ENCODE assay signal across 26 cellular contexts in the genomic region with DNA sequence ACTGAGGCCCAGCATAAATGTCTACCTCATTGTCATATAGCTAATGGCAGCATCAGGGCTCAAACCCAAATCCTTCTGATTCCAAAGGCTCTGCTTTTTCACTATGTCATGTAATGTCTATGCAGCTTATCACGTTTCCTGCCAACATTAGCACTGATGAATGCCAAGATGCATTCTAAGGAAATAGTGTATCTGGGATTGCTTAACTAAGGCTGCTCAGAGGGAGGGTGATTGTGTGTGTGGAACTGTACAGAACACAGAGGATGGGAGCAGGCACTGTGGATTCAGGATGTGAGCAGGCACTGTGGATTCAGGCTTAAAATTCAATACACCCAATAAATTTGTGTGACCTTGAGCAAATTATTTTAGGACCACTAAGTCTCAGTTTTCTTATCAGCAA.
"Had no signal": no experiment of that assay in that cellular context is flagged by ENCODE, and none has a peak within 500 bp of the region (broad histone marks: within the 10 kb centered on the region; RNA-seq: fewer than 3 reads in every experiment).

No MANE protein-coding gene starts in this region.

- H3K9me3 ChIP-seq: colonic mucosa, gastrocnemius medialis, lower lobe of right lung, ovary, right lobe of liver, suprapubic skin, transverse colon, upper lobe of right lung, uterus had no signal

- H3K4me3 Mint-ChIP-seq: dendritic cell treated with granulocyte-macrophage colony-stimulating factor and Interleukin-4, amounts not matched to agents 40 ng/mL and 50 ng/mL, for 4 days; endodermal cell; natural killer cell; stimulated activated naive B cell treated with anti-CD40 and anti-IgM and Interleukin-4, amounts not matched to agents 10 μg/mL and 1 μg/mL and 100 μg/mL, for 72 hours; stimulated activated naive CD8-positive, alpha-beta T cell treated with anti-CD3 and anti-CD28 coated beads, Interleukin-15, Interleukin-2, amounts not matched to agents 100 ng/mL and 50 ng/mL, for 24 hours had no signal

- H3K4me3 ChIP-seq: colonic mucosa, gastrocnemius medialis, lower lobe of right lung, ovary, right lobe of liver, suprapubic skin, transverse colon, upper lobe of right lung, uterus had no signal

- H3K9me3 Mint-ChIP-seq: endodermal cell had no signal

- H3K36me3 ChIP-seq: colonic mucosa, gastrocnemius medialis, lower lobe of right lung, ovary, right lobe of liver, suprapubic skin, transverse colon, upper lobe of right lung, uterus had no signal

- H3K4me1 Mint-ChIP-seq: endodermal cell; natural killer cell; stimulated activated naive B cell treated with anti-CD40 and anti-IgM and Interleukin-4, amounts not matched to agents 10 μg/mL and 1 μg/mL and 100 μg/mL, for 72 hours had no signal

- H3K27me3 ChIP-seq: colonic mucosa, gastrocnemius medialis, ovary, right lobe of liver, suprapubic skin, transverse colon, upper lobe of right lung, uterus had no signal

- H3K27me3 Mint-ChIP-seq: dendritic cell treated with granulocyte-macrophage colony-stimulating factor and Interleukin-4, amounts not matched to agents 40 ng/mL and 50 ng/mL, for 4 days; stimulated activated naive B cell treated with anti-CD40 and anti-IgM and Interleukin-4, amounts not matched to agents 10 μg/mL and 1 μg/mL and 100 μg/mL, for 72 hours; stimulated activated naive CD8-positive, alpha-beta T cell treated with anti-CD3 and anti-CD28 coated beads, Interleukin-15, Interleukin-2, amounts not matched to agents 100 ng/mL and 50 ng/mL, for 24 hours had no signal

- ATAC-seq: esophagus mucosa; gastrocnemius medialis; left ventricle myocardium superior; lower lobe of right lung; natural killer cell; right lobe of liver; stimulated activated naive B cell treated with anti-CD40 and anti-IgM and Interleukin-4, amounts not matched to agents 10 μg/mL and 1 μg/mL and 100 μg/mL, for 72 hours; upper lobe of right lung had no signal

- H3K27ac Mint-ChIP-seq: dendritic cell treated with granulocyte-macrophage colony-stimulating factor and Interleukin-4, amounts not matched to agents 40 ng/mL and 50 ng/mL, for 4 days; endodermal cell; natural killer cell; stimulated activated naive B cell treated with anti-CD40 and anti-IgM and Interleukin-4, amounts not matched to agents 10 μg/mL and 1 μg/mL and 100 μg/mL, for 72 hours; stimulated activated naive CD8-positive, alpha-beta T cell treated with anti-CD3 and anti-CD28 coated beads, Interleukin-15, Interleukin-2, amounts not matched to agents 100 ng/mL and 50 ng/mL, for 24 hours had no signal

- H3K4me1 ChIP-seq: colonic mucosa, gastrocnemius medialis, lower lobe of right lung, right lobe of liver, suprapubic skin, transverse colon, upper lobe of right lung, uterus had no signal

- DNase-seq: colonic mucosa; effector CD8-positive, alpha-beta T cell; endodermal cell; foreskin fibroblast; gastrocnemius medialis; head of caudate nucleus; left ventricle myocardium superior; lower lobe of right lung; natural killer cell; occipital lobe; ovary; posterior cingulate gyrus; retina; right lobe of liver; small intestine; stimulated activated CD4-positive, alpha-beta T cell treated with anti-CD3 and anti-CD28 coated beads, Interleukin-15, amount 100 ng/mL, for 24 hours; stimulated activated CD4-positive, alpha-beta T cell treated with anti-CD3 and anti-CD28 coated beads, Interleukin-2, amount 100 ng/mL, for 48 hours; stimulated activated naive B cell treated with anti-CD40 and anti-IgM and Interleukin-4, amounts not matched to agents 10 μg/mL and 1 μg/mL and 100 μg/mL, for 72 hours; transverse colon; upper lobe of right lung; uterus had no signal

- H3K27ac ChIP-seq: colonic mucosa, epithelial cell of prostate, gastrocnemius medialis, lower lobe of right lung, ovary, right lobe of liver, suprapubic skin, transverse colon, upper lobe of right lung, uterus had no signal
